In genomic region chr1:7525664-7526063, GRCh38 we compare ENCODE assay signal across 19 cellular contexts.
DNase-seq lines count a peak whose midpoint lies in the region; ATAC-seq and TF ChIP-seq lines count a peak whose summit lies in the region.
"Had no signal": no experiment of that assay in that cellular context is flagged by ENCODE, and none has a peak within 500 bp of the region (broad histone marks: within the 10 kb centered on the region; RNA-seq: fewer than 3 reads in every experiment).

No MANE protein-coding gene starts in this region.

- H2BK120ac ChIP-seq in mesendoderm (ENCODE audit: low read depth, low read length) = no peak overlapping the region

- no peaks in the 10 kb centered on the region for H4K20me1 ChIP-seq in osteoblast (ENCODE audit: insufficient read depth, low read length)

- H2BK5ac ChIP-seq in mesendoderm (ENCODE audit: low read length) = no peak overlapping the region

- no peak overlapping the region for H2AK5ac ChIP-seq in mesendoderm (ENCODE audit: low read length)

- no peak overlapping the region for H3K56ac ChIP-seq in mesendoderm (ENCODE audit: low read length)

- H3K4me1 ChIP-seq in left lung (no peaks in the 10 kb centered on the region), osteoblast (ENCODE audit: insufficient read depth, low read length) (peaks cover 10% of the 10 kb centered on the region), mesendoderm (ENCODE audit: control insufficient read depth, low read depth, low read length) (no peaks in the 10 kb centered on the region)
- H3K4me1 ChIP-seq: BLaER1 treated with 17β-estradiol and CSF1 and Interleukin-3, amounts not matched to agents 10 nM and 100 nM had no signal

- no CpG with 5 or more reads among the region's 7 CpGs for WGBS in mesendoderm (ENCODE audit: extremely low coverage, insufficient coverage, low lambda C conversion rate)

- H2AFZ ChIP-seq in osteoblast (ENCODE audit: low read length) = no peak overlapping the region

- no peaks in the 10 kb centered on the region for H3K79me2 ChIP-seq in osteoblast (ENCODE audit: insufficient read depth, low read length)
- no peaks in the 10 kb centered on the region for H3K79me2 ChIP-seq in mesendoderm (ENCODE audit: control insufficient read depth, insufficient read depth, low read length)

- no peak overlapping the region for H4K5ac ChIP-seq in mesendoderm (ENCODE audit: low read length)

- H3K4me1 Mint-ChIP-seq in HFFc6 (ENCODE audit: low read depth) (peaks cover 42% of the 10 kb centered on the region), type B pancreatic cell (ENCODE audit: unreplicated experiment) (peaks cover 8% of the 10 kb centered on the region)
- H3K4me1 Mint-ChIP-seq: B cell; CD4-positive, CD25-positive, alpha-beta regulatory T cell; CD8-positive, alpha-beta memory T cell had no signal

- H3K4ac ChIP-seq in mesendoderm (ENCODE audit: low read depth, low read length) = no peak overlapping the region

- H3K36me3 ChIP-seq in left lung (no peaks in the 10 kb centered on the region), osteoblast (ENCODE audit: insufficient read depth, low read length) (no peaks in the 10 kb centered on the region), mesendoderm (ENCODE audit: control insufficient read depth, insufficient read depth, low read length) (no peaks in the 10 kb centered on the region)
- H3K36me3 ChIP-seq: BLaER1 treated with 17β-estradiol and CSF1 and Interleukin-3, amounts not matched to agents 10 nM and 100 nM had no signal

- POLR2A ChIA-PET in RWPE1 (lab: Yijun Ruan, JAX; ENCODE audit: low non-redundant PET) = no interaction called here

- H3K27me3 Mint-ChIP-seq in HFFc6 (ENCODE audit: insufficient read depth) (peaks cover 3% of the 10 kb centered on the region), type B pancreatic cell (peaks cover 10% of the 10 kb centered on the region)
- H3K27me3 Mint-ChIP-seq: B cell had no signal

- H3K4me2 ChIP-seq in osteoblast (ENCODE audit: insufficient read depth, low read length) (no peak overlapping the region), mesendoderm (ENCODE audit: low read length) (no peak overlapping the region)
- H3K4me2 ChIP-seq: BLaER1 treated with 17β-estradiol and CSF1 and Interleukin-3, amounts not matched to agents 10 nM and 100 nM had no signal

- intact Hi-C loops in left lung (cut with DNase I) = no loop called here

- no peaks in the 10 kb centered on the region for H3K27me3 ChIP-seq in left lung
- no peaks in the 10 kb centered on the region for H3K27me3 ChIP-seq in osteoblast (ENCODE audit: insufficient read depth, low read length)
- no peaks in the 10 kb centered on the region for H3K27me3 ChIP-seq in mesendoderm (ENCODE audit: insufficient read depth, low read length, poor library complexity)
- H3K27me3 ChIP-seq: BLaER1 treated with 17β-estradiol and CSF1 and Interleukin-3, amounts not matched to agents 10 nM and 100 nM had no signal

- H3K27ac ChIP-seq in RWPE1 (peak overlapping the region; percentile 76; the same call in 1 of the 2 replicates), left lung (no peak overlapping the region), osteoblast (ENCODE audit: low read depth, low read length) (no peak overlapping the region), mesendoderm (ENCODE audit: low read depth, low read length) (no peak overlapping the region)
- H3K27ac ChIP-seq: BLaER1 treated with 17β-estradiol and CSF1 and Interleukin-3, amounts not matched to agents 10 nM and 100 nM had no signal

- no peak overlapping the region for H3K23ac ChIP-seq in mesendoderm (ENCODE audit: low read length)

- H3K18ac ChIP-seq in mesendoderm (ENCODE audit: low read length) = no peak overlapping the region

- H3K79me1 ChIP-seq in mesendoderm (ENCODE audit: low read length) = no peaks in the 10 kb centered on the region

- TF ChIP-seq CTCF in HFFc6 (IDR thresholded peaks at IDR 0.05) (no peak), RWPE1 (conservative IDR thresholded peaks at IDR 0.05; ENCODE audit: low read depth) (no peak), left lung (IDR thresholded peaks at IDR 0.05) (no peak), osteoblast (IDR thresholded peaks at IDR 0.05; ENCODE audit: extremely low read depth, low read depth, low read length) (no peak), type B pancreatic cell (conservative IDR thresholded peaks at IDR 0.05) (no peak)

- H3K4me3 ChIP-seq in left lung (no peak overlapping the region), osteoblast (ENCODE audit: insufficient read depth, low read length) (no peak overlapping the region), mesendoderm (ENCODE audit: low read length) (no peak overlapping the region)
- H3K4me3 ChIP-seq: BLaER1 treated with 17β-estradiol and CSF1 and Interleukin-3, amounts not matched to agents 10 nM and 100 nM; GM12878 had no signal

- H3K36me3 Mint-ChIP-seq in HFFc6 (ENCODE audit: low read depth) (no peaks in the 10 kb centered on the region), type B pancreatic cell (no peaks in the 10 kb centered on the region)
- H3K36me3 Mint-ChIP-seq: CD4-positive, CD25-positive, alpha-beta regulatory T cell had no signal

- CTCF ChIA-PET in RWPE1 (lab: Yijun Ruan, JAX) = interaction anchor here (0.6 kb wide), 1 partner anchor 1889 kb away, joined by 3 read pairs; no protein-coding TSS in a partner anchor

- no peak overlapping the region for H3K4me3 Mint-ChIP-seq in HFFc6
- no peak overlapping the region for H3K4me3 Mint-ChIP-seq in type B pancreatic cell
- H3K4me3 Mint-ChIP-seq: B cell; CD4-positive, CD25-positive, alpha-beta regulatory T cell; CD8-positive, alpha-beta memory T cell; H9 had no signal

- H4K8ac ChIP-seq in mesendoderm (ENCODE audit: low read depth, low read length) = no peak overlapping the region

- H3K9me3 ChIP-seq in left lung = no peaks in the 10 kb centered on the region
- no peaks in the 10 kb centered on the region for H3K9me3 ChIP-seq in osteoblast (ENCODE audit: low read depth, low read length)
- H3K9me3 ChIP-seq: BLaER1 treated with 17β-estradiol and CSF1 and Interleukin-3, amounts not matched to agents 10 nM and 100 nM had no signal

- no peaks in the 10 kb centered on the region for H3K9me3 Mint-ChIP-seq in HFFc6
- H3K9me3 Mint-ChIP-seq in type B pancreatic cell = no peaks in the 10 kb centered on the region
- H3K9me3 Mint-ChIP-seq: CD4-positive, CD25-positive, alpha-beta regulatory T cell; CD8-positive, alpha-beta memory T cell; H9 had no signal

- DNase-seq in HFFc6 (no peak), RWPE1 (ENCODE audit: low spot score) (no peak), left lung (peak; percentile 19 to 62), osteoblast (ENCODE audit: insufficient read length, low spot score, missing footprints) (peak; percentile 13), type B pancreatic cell (ENCODE audit: extremely low spot score, unreplicated experiment) (no peak), NCI-H187 (lab: John Stamatoyannopoulos, UW) (no peak), mesendoderm (no peak)
- DNase-seq: CD4-positive, CD25-positive, alpha-beta regulatory T cell; COR-L47; DMS 273 treated with DMSO at 0.1 percent for 48 hours; DMS53; DND-41; EL; H9 had no signal

- no peak overlapping the region for H2BK15ac ChIP-seq in mesendoderm (replicated peaks; ENCODE audit: low read depth)

- ATAC-seq in left lung (no peak), HG03571 (IDR thresholded peaks at IDR 0.05; ENCODE audit: unreplicated experiment) (no peak)
- ATAC-seq: GM12878 had no signal

- H3K27ac Mint-ChIP-seq in HFFc6 (peak overlapping the region; percentile 90), type B pancreatic cell (no peak overlapping the region)
- H3K27ac Mint-ChIP-seq: B cell; CD4-positive, CD25-positive, alpha-beta regulatory T cell; CD8-positive, alpha-beta memory T cell; H9 had no signal

- no peak overlapping the region for H3K9ac ChIP-seq in mesendoderm (ENCODE audit: low read length)
- H3K9ac ChIP-seq: BLaER1 treated with 17β-estradiol and CSF1 and Interleukin-3, amounts not matched to agents 10 nM and 100 nM had no signal

Comparison
In these comparisons a context has a peak if more than half of its experiments do, and no peak if none do; other contexts are left out.
1. DNase-seq: peak in left lung (2 of 2) and osteoblast (single experiment); none in HFFc6 (single experiment), RWPE1 (single experiment), type B pancreatic cell (single experiment), NCI-H187 (0 of 2) and mesendoderm (single experiment).